In genomic region chr1:15386128-15386824, GRCh38 we compare ENCODE assay signal across 12 cellular contexts. TPM values are rescaled to one million over a fixed set of nuclear protein-coding genes. Genes with fewer than 3 reads are reported as not detected.
A peak's percentile ranks its signal among the peaks of the same experiment; 100 is the strongest.
DNase-seq lines count a peak whose midpoint lies in the region; ATAC-seq lines count a peak whose summit lies in the region.
"Had no signal": no experiment of that assay in that cellular context is flagged by ENCODE, and none has a peak within 500 bp of the region (broad histone marks: within the 10 kb centered on the region; RNA-seq: fewer than 3 reads in every experiment).

No MANE protein-coding gene starts in this region.

- H3K9me3 Mint-ChIP-seq in activated naive CD4-positive, alpha-beta T cell treated with anti-CD3 and anti-CD28 coated beads for 36 hours: no peaks in the 10 kb centered on the region
- no peaks in the 10 kb centered on the region for H3K9me3 Mint-ChIP-seq in central memory CD8-positive, alpha-beta T cell

- CTCF ChIA-PET in activated naive CD4-positive, alpha-beta T cell treated with anti-CD3 and anti-CD28 coated beads for 36 hours (lab: Charles Lee): interaction anchor here (0.5 to 1.5 kb wide), 4 partner anchors 13 to 116 kb away, joined by 4 to 5 read pairs (median 4); no protein-coding TSS in a partner anchor

- no peak overlapping the region for H3K4me3 Mint-ChIP-seq in activated naive CD4-positive, alpha-beta T cell treated with anti-CD3 and anti-CD28 coated beads for 36 hours
- H3K4me3 Mint-ChIP-seq in central memory CD8-positive, alpha-beta T cell: no peak overlapping the region

- no peaks in the 10 kb centered on the region for H3K36me3 Mint-ChIP-seq in activated naive CD4-positive, alpha-beta T cell treated with anti-CD3 and anti-CD28 coated beads for 36 hours (ENCODE audit: low read depth)
- H3K36me3 Mint-ChIP-seq in central memory CD8-positive, alpha-beta T cell (ENCODE audit: insufficient read depth): peaks cover 2% of the 10 kb centered on the region

- no peak overlapping the region for H3K27ac ChIP-seq in substantia nigra (ENCODE audit: low read depth, low read length, poor library complexity, severe bottlenecking)
- H3K27ac ChIP-seq: cardiac muscle cell, Peyer's patch, sigmoid colon had no signal

- H3K27me3 Mint-ChIP-seq in activated naive CD4-positive, alpha-beta T cell treated with anti-CD3 and anti-CD28 coated beads for 36 hours (ENCODE audit: low read depth): peaks cover 24% of the 10 kb centered on the region
- no peaks in the 10 kb centered on the region for H3K27me3 Mint-ChIP-seq in central memory CD8-positive, alpha-beta T cell

- ATAC-seq in central memory CD8-positive, alpha-beta T cell (replicated peaks; ENCODE audit: extremely low read depth, poor library complexity, severe bottlenecking): no peak
- ATAC-seq in HG02642 (IDR thresholded peaks at IDR 0.05; ENCODE audit: poor library complexity, unreplicated experiment): no peak
- ATAC-seq in HG02938 (IDR thresholded peaks at IDR 0.05; ENCODE audit: unreplicated experiment): no peak

- intact Hi-C loops in activated naive CD4-positive, alpha-beta T cell treated with anti-CD3 and anti-CD28 coated beads for 36 hours (cut with micrococcal nuclease): no loop called here

- H3K27ac Mint-ChIP-seq in activated naive CD4-positive, alpha-beta T cell treated with anti-CD3 and anti-CD28 coated beads for 36 hours: no peak overlapping the region
- peak overlapping the region; percentile 67 for H3K27ac Mint-ChIP-seq in central memory CD8-positive, alpha-beta T cell (ENCODE audit: low read depth)

- H3K4me1 Mint-ChIP-seq in activated naive CD4-positive, alpha-beta T cell treated with anti-CD3 and anti-CD28 coated beads for 36 hours (ENCODE audit: low read depth): peaks cover 11% of the 10 kb centered on the region
- H3K4me1 Mint-ChIP-seq in central memory CD8-positive, alpha-beta T cell: peaks cover 11% of the 10 kb centered on the region

- DNase-seq in activated naive CD4-positive, alpha-beta T cell treated with anti-CD3 and anti-CD28 coated beads for 36 hours: peak; percentile 8
- DNase-seq in activated naive CD4-positive, alpha-beta T cell (lab: John Stamatoyannopoulos, UW): no peak
- no peak for DNase-seq in central memory CD8-positive, alpha-beta T cell (ENCODE audit: low spot score in 2 of 2)
- peak; percentile 79 for DNase-seq in medulla oblongata (ENCODE audit: extremely low spot score)
- peak in 42 of 49 donors; percentile 10 to 86 (median 48) for DNase-seq in substantia nigra (lab: John Stamatoyannopoulos, UW)
- no peak for DNase-seq in HT-29 (ENCODE audit: low spot score)
- DNase-seq: NCI-H1417 treated with DMSO at 0.1 percent for 48 hours, Peyer's patch, sigmoid colon had no signal

RNA-seq across cellular contexts. Expression of gene EFHD2, which starts 23.4 kb away (rescaled TPM):
- total RNA-seq in activated naive CD4-positive, alpha-beta T cell treated with anti-CD3 and anti-CD28 coated beads for 36 hours: 10 to 100 TPM; 35.0 to 36.0 TPM
- 193 and 199 TPM in 2 replicates for total RNA-seq in HT-29 (2014; rRNA removed; shearing (Covaris generic))

RNA-seq across cellular contexts. Expression of gene CTRC, which starts 52.0 kb away (rescaled TPM):
- total RNA-seq in activated naive CD4-positive, alpha-beta T cell treated with anti-CD3 and anti-CD28 coated beads for 36 hours: not detected
- not detected in 2 replicates for total RNA-seq in HT-29 (2014; rRNA removed; shearing (Covaris generic))
- total RNA-seq: cardiac muscle cell, sigmoid colon had no signal

Comparison
In these comparisons a context has a peak if more than half of its experiments do, and no peak if none do; other contexts are left out.
1. DNase-seq: peak in activated naive CD4-positive, alpha-beta T cell treated with anti-CD3 and anti-CD28 coated beads for 36 hours (single experiment), medulla oblongata (single experiment) and substantia nigra (42 of 49); none in activated naive CD4-positive, alpha-beta T cell (0 of 4), central memory CD8-positive, alpha-beta T cell (0 of 2) and HT-29 (single experiment).